Comparison of ENCODE assay signal across 11 cellular contexts in genomic region chr5:2739360-2740050, GRCh38. TPM values are rescaled to one million over a fixed set of nuclear protein-coding genes. Genes with fewer than 3 reads are reported as not detected.
DNase-seq lines count a peak whose midpoint lies in the region; ATAC-seq and TF ChIP-seq lines count a peak whose summit lies in the region.
"Had no signal": no experiment of that assay in that cellular context is flagged by ENCODE, and none has a peak within 500 bp of the region (broad histone marks: within the 10 kb centered on the region; RNA-seq: fewer than 3 reads in every experiment).

No MANE protein-coding gene starts in this region.

- POLR2A ChIA-PET in BJ (lab: Charles Lee), result interaction anchor here (0.5 kb wide), 1 partner anchor 12 kb away, joined by 3 read pairs; no protein-coding TSS in a partner anchor

- H3K27me3 ChIP-seq in BJ (ENCODE audit: control insufficient read depth, insufficient read depth, low read length) (0 out of 2 replicates have a peak, but pooled peaks cover 2% of the 10 kb centered on the region), cardiac muscle cell (peaks cover 100% of the 10 kb centered on the region), parathyroid adenoma (ENCODE audit: control insufficient read depth, insufficient read depth, low read length) (no peaks in the 10 kb centered on the region)

- H3K4me1 ChIP-seq in cardiac muscle cell (ENCODE audit: low read depth), result peaks cover 4% of the 10 kb centered on the region
- H3K4me1 ChIP-seq in parathyroid adenoma, result no peaks in the 10 kb centered on the region

- no peak for ATAC-seq in GM19351 (IDR thresholded peaks at IDR 0.05; ENCODE audit: unreplicated experiment)
- no peak for ATAC-seq in GM21528 (IDR thresholded peaks at IDR 0.05; ENCODE audit: low FRiP score, unreplicated experiment)

- peak overlapping the region; percentile 45; the same call in 1 of the 2 replicates for H3K27ac ChIP-seq in VCaP
- no peak overlapping the region for H3K27ac ChIP-seq in cardiac muscle cell
- no peak overlapping the region for H3K27ac ChIP-seq in parathyroid adenoma

- H3K9me3 ChIP-seq in cardiac muscle cell (ENCODE audit: low read depth), result no peaks in the 10 kb centered on the region
- no peaks in the 10 kb centered on the region for H3K9me3 ChIP-seq in parathyroid adenoma (ENCODE audit: control insufficient read depth, low read length)

- CTCF ChIA-PET in BJ (lab: Yijun Ruan, JAX), result no interaction called here

- no peak for DNase-seq in BJ (ENCODE audit: low read depth)
- DNase-seq in cardiac muscle cell (ENCODE audit: low read depth in 1 of 2, low spot score in 1 of 2), result peak; percentile 16 to 64
- DNase-seq in NCI-H226, result no peak
- no peak for DNase-seq in activated gamma-delta T cell (lab: John Stamatoyannopoulos, UW)
- DNase-seq: Kasumi-1; stimulated activated naive CD4-positive, alpha-beta T cell had no signal

- peak overlapping the region; percentile 75 for H3K4me2 ChIP-seq in parathyroid adenoma (ENCODE audit: low read length)

- no peak for TF ChIP-seq CTCF in BJ (IDR thresholded peaks at IDR 0.05; ENCODE audit: insufficient read depth, low read depth, low read length)
- no peak for TF ChIP-seq CTCF in VCaP (conservative IDR thresholded peaks at IDR 0.05)
- no peak for TF ChIP-seq CTCF in cardiac muscle cell (IDR thresholded peaks at IDR 0.05; ENCODE audit: low read depth, low read length)
- no peak for TF ChIP-seq CTCF in parathyroid adenoma (IDR thresholded peaks at IDR 0.05)

- peak overlapping the region; percentile 61 for H3K4me3 ChIP-seq in BJ (ENCODE audit: low read depth, low read length)
- H3K4me3 ChIP-seq in cardiac muscle cell, result peak overlapping the region; percentile 38
- H3K4me3 ChIP-seq in parathyroid adenoma (ENCODE audit: low read depth, low read length), result peak overlapping the region; percentile 60

- peak overlapping the region; percentile 51 for H2AFZ ChIP-seq in parathyroid adenoma

- 0 out of 2 replicates have a peak, but pooled peaks cover 1% of the 10 kb centered on the region for H3K36me3 ChIP-seq in BJ (ENCODE audit: control insufficient read depth, insufficient read depth, low read length)
- peaks cover 5% of the 10 kb centered on the region for H3K36me3 ChIP-seq in cardiac muscle cell
- no peaks in the 10 kb centered on the region for H3K36me3 ChIP-seq in parathyroid adenoma (ENCODE audit: control insufficient read depth, insufficient read depth, low read length)

- no peaks in the 10 kb centered on the region for H3K79me2 ChIP-seq in parathyroid adenoma

- no peak overlapping the region for H3K9ac ChIP-seq in parathyroid adenoma

RNA-seq across cellular contexts. Expression of gene IRX2, which starts 12.0 kb away (rescaled TPM):
- polyA plus RNA-seq in BJ (2011; rRNA removed) (1.8 and 2.7 TPM in 2 replicates), cardiac muscle cell (55.2 and 59.9 TPM in 2 replicates)
- 1.2 and 2.2 TPM in 2 replicates for polyA minus RNA-seq in BJ (2011; rRNA and poly(A)+ RNA removed)
- total RNA-seq in cardiac muscle cell, result 112 and 122 TPM in 2 replicates
- total RNA-seq: mononuclear cell had no signal

Comparison
In these comparisons a context has a peak if more than half of its experiments do, and no peak if none do; other contexts are left out.
1. DNase-seq: peak in cardiac muscle cell (2 of 2); none in BJ (single experiment), NCI-H226 (single experiment) and activated gamma-delta T cell (single experiment).
2. RNA of gene IRX2, which starts 12.0 kb away (polyA plus RNA-seq): 55.2 to 59.9 TPM in cardiac muscle cell; 1.8 to 2.7 TPM in BJ; every median in the first group is over 10 times any median in the second.
3. Peak in every context shown above with its lines, with median percentiles within 50 percentile points of each other: H3K4me3 ChIP-seq.